Comparison of ENCODE assay signal across 2 cellular contexts in the genomic region with DNA sequence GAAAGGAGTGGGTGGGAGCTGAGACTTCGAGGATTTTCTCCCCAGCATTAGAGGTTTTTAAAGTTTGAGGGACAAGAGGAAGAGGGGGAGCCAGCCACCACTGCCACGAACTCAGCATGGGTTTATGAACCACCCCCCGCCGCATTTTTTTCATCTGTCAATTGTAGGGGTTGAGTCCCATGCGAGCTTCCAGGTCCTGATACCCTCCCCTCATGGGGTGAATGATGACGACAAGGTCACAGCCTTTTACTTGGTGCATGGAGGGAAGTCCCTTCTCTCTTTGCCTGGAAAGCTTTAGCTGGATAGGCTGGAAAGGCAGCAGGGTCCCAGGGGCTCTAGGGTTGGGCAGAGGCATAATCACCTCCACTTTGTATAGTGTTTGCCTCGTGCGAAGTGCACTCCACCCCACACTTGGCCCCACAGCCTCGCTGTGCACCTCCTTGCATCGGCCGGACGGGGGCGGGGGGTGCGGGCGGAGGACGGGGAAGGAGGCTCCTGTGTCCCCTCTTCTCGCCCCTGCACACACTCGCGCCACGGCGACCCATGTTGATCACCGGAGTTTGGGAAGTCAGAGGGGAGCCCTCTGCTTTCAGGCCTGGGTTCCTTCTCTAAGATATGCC.
TF ChIP-seq lines count a peak whose summit lies in the region.

No MANE protein-coding gene starts in this region.

TF ChIP-seq in SK-N-SH, 30 proteins besides CTCF, POLR2A, EP300 and RAD21:
- TF ChIP-seq, protein P1, sequence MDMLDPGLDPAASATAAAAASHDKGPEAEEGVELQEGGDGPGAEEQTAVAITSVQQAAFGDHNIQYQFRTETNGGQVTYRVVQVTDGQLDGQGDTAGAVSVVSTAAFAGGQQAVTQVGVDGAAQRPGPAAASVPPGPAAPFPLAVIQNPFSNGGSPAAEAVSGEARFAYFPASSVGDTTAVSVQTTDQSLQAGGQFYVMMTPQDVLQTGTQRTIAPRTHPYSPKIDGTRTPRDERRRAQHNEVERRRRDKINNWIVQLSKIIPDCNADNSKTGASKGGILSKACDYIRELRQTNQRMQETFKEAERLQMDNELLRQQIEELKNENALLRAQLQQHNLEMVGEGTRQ (IDR thresholded peaks at IDR 0.05; ENCODE audit: borderline replicate concordance, low read depth, low read length), result no peak
- TF ChIP-seq FOXJ3 (CRISPR knock-in tag; IDR thresholded peaks at IDR 0.05) (no peak), RXRA (IDR thresholded peaks at IDR 0.05; ENCODE audit: borderline replicate concordance, low read depth) (no peak), FOXM1 (IDR thresholded peaks at IDR 0.05; ENCODE audit: low read depth) (no peak), EZH2phosphoT487 (IDR thresholded peaks at IDR 0.05; ENCODE audit: borderline replicate concordance, low read depth) (no peak), SMC3 (IDR thresholded peaks at IDR 0.05; ENCODE audit: low read depth, low read length) (no peak), MXI1 (IDR thresholded peaks at IDR 0.05; ENCODE audit: low read depth, low read length) (no peak), RFX5 (IDR thresholded peaks at IDR 0.05; ENCODE audit: low read length) (no peak), JUND (IDR thresholded peaks at IDR 0.05) (no peak), TEAD4 (IDR thresholded peaks at IDR 0.05; ENCODE audit: borderline replicate concordance, insufficient read depth) (no peak), POLR2AphosphoS5 (IDR thresholded peaks at IDR 0.05; ENCODE audit: low read depth, low read length) (no peak), TAF1 (IDR thresholded peaks at IDR 0.05; ENCODE audit: borderline replicate concordance, low read depth, low read length) (no peak), FOSL2 (IDR thresholded peaks at IDR 0.05; ENCODE audit: borderline replicate concordance, low read depth) (no peak), NFIC (IDR thresholded peaks at IDR 0.05; ENCODE audit: borderline replicate concordance) (no peak), GATA2 (CRISPR knock-in tag; IDR thresholded peaks at IDR 0.05) (no peak), NRF1 (IDR thresholded peaks at IDR 0.05; ENCODE audit: low read depth, low read length) (no peak), YY1 (IDR thresholded peaks at IDR 0.05; ENCODE audit: low read depth) (no peak)
- TF ChIP-seq, protein P2, sequence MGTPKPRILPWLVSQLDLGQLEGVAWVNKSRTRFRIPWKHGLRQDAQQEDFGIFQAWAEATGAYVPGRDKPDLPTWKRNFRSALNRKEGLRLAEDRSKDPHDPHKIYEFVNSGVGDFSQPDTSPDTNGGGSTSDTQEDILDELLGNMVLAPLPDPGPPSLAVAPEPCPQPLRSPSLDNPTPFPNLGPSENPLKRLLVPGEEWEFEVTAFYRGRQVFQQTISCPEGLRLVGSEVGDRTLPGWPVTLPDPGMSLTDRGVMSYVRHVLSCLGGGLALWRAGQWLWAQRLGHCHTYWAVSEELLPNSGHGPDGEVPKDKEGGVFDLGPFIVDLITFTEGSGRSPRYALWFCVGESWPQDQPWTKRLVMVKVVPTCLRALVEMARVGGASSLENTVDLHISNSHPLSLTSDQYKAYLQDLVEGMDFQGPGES (IDR thresholded peaks at IDR 0.05; ENCODE audit: low read depth, low read length), result no peak
- TF ChIP-seq, protein P3, sequence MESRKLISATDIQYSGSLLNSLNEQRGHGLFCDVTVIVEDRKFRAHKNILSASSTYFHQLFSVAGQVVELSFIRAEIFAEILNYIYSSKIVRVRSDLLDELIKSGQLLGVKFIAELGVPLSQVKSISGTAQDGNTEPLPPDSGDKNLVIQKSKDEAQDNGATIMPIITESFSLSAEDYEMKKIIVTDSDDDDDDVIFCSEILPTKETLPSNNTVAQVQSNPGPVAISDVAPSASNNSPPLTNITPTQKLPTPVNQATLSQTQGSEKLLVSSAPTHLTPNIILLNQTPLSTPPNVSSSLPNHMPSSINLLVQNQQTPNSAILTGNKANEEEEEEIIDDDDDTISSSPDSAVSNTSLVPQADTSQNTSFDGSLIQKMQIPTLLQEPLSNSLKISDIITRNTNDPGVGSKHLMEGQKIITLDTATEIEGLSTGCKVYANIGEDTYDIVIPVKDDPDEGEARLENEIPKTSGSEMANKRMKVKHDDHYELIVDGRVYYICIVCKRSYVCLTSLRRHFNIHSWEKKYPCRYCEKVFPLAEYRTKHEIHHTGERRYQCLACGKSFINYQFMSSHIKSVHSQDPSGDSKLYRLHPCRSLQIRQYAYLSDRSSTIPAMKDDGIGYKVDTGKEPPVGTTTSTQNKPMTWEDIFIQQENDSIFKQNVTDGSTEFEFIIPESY (IDR thresholded peaks at IDR 0.05; ENCODE audit: borderline replicate concordance, low read depth), result no peak
- TF ChIP-seq, protein P4, sequence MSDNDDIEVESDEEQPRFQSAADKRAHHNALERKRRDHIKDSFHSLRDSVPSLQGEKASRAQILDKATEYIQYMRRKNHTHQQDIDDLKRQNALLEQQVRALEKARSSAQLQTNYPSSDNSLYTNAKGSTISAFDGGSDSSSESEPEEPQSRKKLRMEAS (IDR thresholded peaks at IDR 0.05; ENCODE audit: low read depth), result no peak

TF ChIP-seq in SK-N-SH treated with all-trans-retinoic acid at 6 μM for 48 hours, 23 proteins besides CTCF, POLR2A, EP300 and RAD21:
- TF ChIP-seq, protein P5, sequence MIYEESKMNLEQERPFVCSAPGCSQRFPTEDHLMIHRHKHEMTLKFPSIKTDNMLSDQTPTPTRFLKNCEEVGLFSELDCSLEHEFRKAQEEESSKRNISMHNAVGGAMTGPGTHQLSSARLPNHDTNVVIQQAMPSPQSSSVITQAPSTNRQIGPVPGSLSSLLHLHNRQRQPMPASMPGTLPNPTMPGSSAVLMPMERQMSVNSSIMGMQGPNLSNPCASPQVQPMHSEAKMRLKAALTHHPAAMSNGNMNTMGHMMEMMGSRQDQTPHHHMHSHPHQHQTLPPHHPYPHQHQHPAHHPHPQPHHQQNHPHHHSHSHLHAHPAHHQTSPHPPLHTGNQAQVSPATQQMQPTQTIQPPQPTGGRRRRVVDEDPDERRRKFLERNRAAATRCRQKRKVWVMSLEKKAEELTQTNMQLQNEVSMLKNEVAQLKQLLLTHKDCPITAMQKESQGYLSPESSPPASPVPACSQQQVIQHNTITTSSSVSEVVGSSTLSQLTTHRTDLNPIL (CRISPR knock-in tag; IDR thresholded peaks at IDR 0.05; ENCODE audit: low read depth), result no peak
- no peak for TF ChIP-seq ZFP30 (CRISPR knock-in tag; IDR thresholded peaks at IDR 0.05)
- TF ChIP-seq, protein P6, sequence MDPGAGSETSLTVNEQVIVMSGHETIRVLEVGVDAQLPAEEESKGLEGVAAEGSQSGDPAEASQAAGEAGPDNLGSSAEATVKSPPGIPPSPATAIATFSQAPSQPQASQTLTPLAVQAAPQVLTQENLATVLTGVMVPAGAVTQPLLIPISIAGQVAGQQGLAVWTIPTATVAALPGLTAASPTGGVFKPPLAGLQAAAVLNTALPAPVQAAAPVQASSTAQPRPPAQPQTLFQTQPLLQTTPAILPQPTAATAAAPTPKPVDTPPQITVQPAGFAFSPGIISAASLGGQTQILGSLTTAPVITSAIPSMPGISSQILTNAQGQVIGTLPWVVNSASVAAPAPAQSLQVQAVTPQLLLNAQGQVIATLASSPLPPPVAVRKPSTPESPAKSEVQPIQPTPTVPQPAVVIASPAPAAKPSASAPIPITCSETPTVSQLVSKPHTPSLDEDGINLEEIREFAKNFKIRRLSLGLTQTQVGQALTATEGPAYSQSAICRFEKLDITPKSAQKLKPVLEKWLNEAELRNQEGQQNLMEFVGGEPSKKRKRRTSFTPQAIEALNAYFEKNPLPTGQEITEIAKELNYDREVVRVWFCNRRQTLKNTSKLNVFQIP (CRISPR knock-in tag; IDR thresholded peaks at IDR 0.05; ENCODE audit: borderline replicate concordance, low read depth), result no peak
- no peak for TF ChIP-seq GLIS3 (CRISPR knock-in tag; IDR thresholded peaks at IDR 0.05)
- TF ChIP-seq BACH2 (CRISPR knock-in tag; IDR thresholded peaks at IDR 0.05; ENCODE audit: borderline replicate concordance), result no peak
- TF ChIP-seq ZNF70 (CRISPR knock-in tag; IDR thresholded peaks at IDR 0.05), result no peak
- TF ChIP-seq TCF4 (CRISPR knock-in tag; IDR thresholded peaks at IDR 0.05; ENCODE audit: borderline replicate concordance), result no peak
- TF ChIP-seq PPARA (CRISPR knock-in tag; IDR thresholded peaks at IDR 0.05; ENCODE audit: borderline replicate concordance), result no peak
- TF ChIP-seq, protein P7, sequence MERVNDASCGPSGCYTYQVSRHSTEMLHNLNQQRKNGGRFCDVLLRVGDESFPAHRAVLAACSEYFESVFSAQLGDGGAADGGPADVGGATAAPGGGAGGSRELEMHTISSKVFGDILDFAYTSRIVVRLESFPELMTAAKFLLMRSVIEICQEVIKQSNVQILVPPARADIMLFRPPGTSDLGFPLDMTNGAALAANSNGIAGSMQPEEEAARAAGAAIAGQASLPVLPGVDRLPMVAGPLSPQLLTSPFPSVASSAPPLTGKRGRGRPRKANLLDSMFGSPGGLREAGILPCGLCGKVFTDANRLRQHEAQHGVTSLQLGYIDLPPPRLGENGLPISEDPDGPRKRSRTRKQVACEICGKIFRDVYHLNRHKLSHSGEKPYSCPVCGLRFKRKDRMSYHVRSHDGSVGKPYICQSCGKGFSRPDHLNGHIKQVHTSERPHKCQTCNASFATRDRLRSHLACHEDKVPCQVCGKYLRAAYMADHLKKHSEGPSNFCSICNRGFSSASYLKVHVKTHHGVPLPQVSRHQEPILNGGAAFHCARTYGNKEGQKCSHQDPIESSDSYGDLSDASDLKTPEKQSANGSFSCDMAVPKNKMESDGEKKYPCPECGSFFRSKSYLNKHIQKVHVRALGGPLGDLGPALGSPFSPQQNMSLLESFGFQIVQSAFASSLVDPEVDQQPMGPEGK (CRISPR knock-in tag; IDR thresholded peaks at IDR 0.05; ENCODE audit: borderline replicate concordance), result no peak
- TF ChIP-seq ISL1 (CRISPR knock-in tag; IDR thresholded peaks at IDR 0.05), result no peak
- no peak for TF ChIP-seq ZNF565 (CRISPR knock-in tag; conservative IDR thresholded peaks at IDR 0.05; ENCODE audit: low read depth)
- TF ChIP-seq CSDC2 (CRISPR knock-in tag; IDR thresholded peaks at IDR 0.05), result no peak
- TF ChIP-seq, protein P8, sequence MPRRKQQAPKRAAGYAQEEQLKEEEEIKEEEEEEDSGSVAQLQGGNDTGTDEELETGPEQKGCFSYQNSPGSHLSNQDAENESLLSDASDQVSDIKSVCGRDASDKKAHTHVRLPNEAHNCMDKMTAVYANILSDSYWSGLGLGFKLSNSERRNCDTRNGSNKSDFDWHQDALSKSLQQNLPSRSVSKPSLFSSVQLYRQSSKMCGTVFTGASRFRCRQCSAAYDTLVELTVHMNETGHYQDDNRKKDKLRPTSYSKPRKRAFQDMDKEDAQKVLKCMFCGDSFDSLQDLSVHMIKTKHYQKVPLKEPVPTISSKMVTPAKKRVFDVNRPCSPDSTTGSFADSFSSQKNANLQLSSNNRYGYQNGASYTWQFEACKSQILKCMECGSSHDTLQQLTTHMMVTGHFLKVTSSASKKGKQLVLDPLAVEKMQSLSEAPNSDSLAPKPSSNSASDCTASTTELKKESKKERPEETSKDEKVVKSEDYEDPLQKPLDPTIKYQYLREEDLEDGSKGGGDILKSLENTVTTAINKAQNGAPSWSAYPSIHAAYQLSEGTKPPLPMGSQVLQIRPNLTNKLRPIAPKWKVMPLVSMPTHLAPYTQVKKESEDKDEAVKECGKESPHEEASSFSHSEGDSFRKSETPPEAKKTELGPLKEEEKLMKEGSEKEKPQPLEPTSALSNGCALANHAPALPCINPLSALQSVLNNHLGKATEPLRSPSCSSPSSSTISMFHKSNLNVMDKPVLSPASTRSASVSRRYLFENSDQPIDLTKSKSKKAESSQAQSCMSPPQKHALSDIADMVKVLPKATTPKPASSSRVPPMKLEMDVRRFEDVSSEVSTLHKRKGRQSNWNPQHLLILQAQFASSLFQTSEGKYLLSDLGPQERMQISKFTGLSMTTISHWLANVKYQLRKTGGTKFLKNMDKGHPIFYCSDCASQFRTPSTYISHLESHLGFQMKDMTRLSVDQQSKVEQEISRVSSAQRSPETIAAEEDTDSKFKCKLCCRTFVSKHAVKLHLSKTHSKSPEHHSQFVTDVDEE (CRISPR knock-in tag; IDR thresholded peaks at IDR 0.05), result no peak
- no peak for TF ChIP-seq ARNTL (CRISPR knock-in tag; IDR thresholded peaks at IDR 0.05; ENCODE audit: borderline replicate concordance, low read depth)
- no peak for TF ChIP-seq ZNF8 (CRISPR knock-in tag; IDR thresholded peaks at IDR 0.05)
- TF ChIP-seq TOX (CRISPR knock-in tag; IDR thresholded peaks at IDR 0.05; ENCODE audit: borderline replicate concordance), result no peak
- TF ChIP-seq SNAI2 (CRISPR knock-in tag; IDR thresholded peaks at IDR 0.05), result no peak
- no peak for TF ChIP-seq ESRRG (CRISPR knock-in tag; IDR thresholded peaks at IDR 0.05)
- TF ChIP-seq OSR1 (CRISPR knock-in tag; IDR thresholded peaks at IDR 0.05), result no peak
TF ChIP-seq in SK-N-SH treated with all-trans-retinoic acid at 6 μM for 48 hours: peak in this region for 0.
